Comparison of ENCODE assay signal across 1 cellular context in the genomic region with DNA sequence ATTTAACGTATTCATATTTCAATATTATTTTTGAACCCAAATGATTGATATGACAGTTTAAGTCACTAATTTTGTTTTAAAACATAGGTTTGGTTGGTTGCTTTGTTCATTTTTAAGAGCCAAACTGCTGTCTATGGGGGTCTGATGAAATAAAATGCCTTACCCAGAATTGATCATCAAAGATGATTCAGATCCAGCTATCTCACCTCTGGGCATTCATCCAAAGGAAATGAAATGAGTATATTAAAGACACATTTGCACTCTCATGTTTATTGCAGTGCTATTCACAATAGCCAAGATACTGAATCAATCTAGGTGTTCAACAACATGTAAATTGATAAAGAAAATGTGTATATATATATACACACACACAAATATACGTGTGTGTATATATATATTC.
TF ChIP-seq lines count a peak whose summit lies in the region.

No MANE protein-coding gene starts in this region.

TF ChIP-seq in HepG2, 621 proteins besides CTCF, POLR2A, EP300 and RAD21:
- TF ChIP-seq, protein P1, sequence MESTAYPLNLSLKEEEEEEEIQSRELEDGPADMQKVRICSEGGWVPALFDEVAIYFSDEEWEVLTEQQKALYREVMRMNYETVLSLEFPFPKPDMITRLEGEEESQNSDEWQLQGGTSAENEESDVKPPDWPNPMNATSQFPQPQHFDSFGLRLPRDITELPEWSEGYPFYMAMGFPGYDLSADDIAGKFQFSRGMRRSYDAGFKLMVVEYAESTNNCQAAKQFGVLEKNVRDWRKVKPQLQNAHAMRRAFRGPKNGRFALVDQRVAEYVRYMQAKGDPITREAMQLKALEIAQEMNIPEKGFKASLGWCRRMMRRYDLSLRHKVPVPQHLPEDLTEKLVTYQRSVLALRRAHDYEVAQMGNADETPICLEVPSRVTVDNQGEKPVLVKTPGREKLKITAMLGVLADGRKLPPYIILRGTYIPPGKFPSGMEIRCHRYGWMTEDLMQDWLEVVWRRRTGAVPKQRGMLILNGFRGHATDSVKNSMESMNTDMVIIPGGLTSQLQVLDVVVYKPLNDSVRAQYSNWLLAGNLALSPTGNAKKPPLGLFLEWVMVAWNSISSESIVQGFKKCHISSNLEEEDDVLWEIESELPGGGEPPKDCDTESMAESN (CRISPR knock-in tag; conservative IDR thresholded peaks at IDR 0.05) = no peak
- TF ChIP-seq NFKB2 (CRISPR knock-in tag; IDR thresholded peaks at IDR 0.05; ENCODE audit: borderline replicate concordance) (no peak), HNRNPK (IDR thresholded peaks at IDR 0.05; ENCODE audit: low read depth, low read length, poor library complexity, severe bottlenecking) (peak; percentile 1)
